In genomic region chr14:94936901-94937321, GRCh38 we compare ENCODE assay signal across 13 cellular contexts.
A peak's percentile ranks its signal among the peaks of the same experiment; 100 is the strongest.
DNase-seq lines count a peak whose midpoint lies in the region; ATAC-seq and TF ChIP-seq lines count a peak whose summit lies in the region.
"Had no signal": no experiment of that assay in that cellular context is flagged by ENCODE, and none has a peak within 500 bp of the region (broad histone marks: within the 10 kb centered on the region; RNA-seq: fewer than 3 reads in every experiment).

No MANE protein-coding gene starts in this region.

- H3K36me3 ChIP-seq in heart left ventricle (no peaks in the 10 kb centered on the region), ovary (no peaks in the 10 kb centered on the region), urinary bladder (ENCODE audit: insufficient read depth) (no peaks in the 10 kb centered on the region)

- H3K9me3 ChIP-seq in heart left ventricle (no peaks in the 10 kb centered on the region), ovary (no peaks in the 10 kb centered on the region)

- WGBS in heart left ventricle, 4 donors = 33 to 40% (median 37%) methylated on average over 4 to 16 of the region's 16 CpGs
- 1 to 7% (median 2%) methylated on average over 13 to 16 of the region's 16 CpGs for WGBS in ovary, 3 donors
- 23% methylated on average over 16 of the region's 16 CpGs for WGBS in urinary bladder

- intact Hi-C loops in heart left ventricle (cut with DNase I) = no loop called here
- intact Hi-C loops in ovary (cut with DNase I) = no loop called here

- TF ChIP-seq CTCF in heart left ventricle (IDR thresholded peaks at IDR 0.05) (no peak), ovary (IDR thresholded peaks at IDR 0.05) (no peak), GM13977 (IDR thresholded peaks at IDR 0.05; ENCODE audit: extremely low read depth, insufficient read depth, missing control alignments) (no peak)

- H3K4me3 ChIP-seq in heart left ventricle (peak overlapping the region in 9 of 12 donors; percentile 20 to 49 (median 35)), ovary (peak overlapping the region; percentile 25), urinary bladder (ENCODE audit: low read depth, low read length) (no peak overlapping the region)

- H3K27ac ChIP-seq in heart left ventricle (peak overlapping the region in 9 of 12 donors; percentile 13 to 92 (median 52)), ovary (peak overlapping the region in 1 of 2 donors; percentile 47), urinary bladder (ENCODE audit: low read depth) (peak overlapping the region; percentile 38)
- H3K27ac ChIP-seq: 22Rv1 had no signal

- TF ChIP-seq EP300 in ovary (IDR thresholded peaks at IDR 0.05) = no peak

- in situ Hi-C loops in GM13977 (cut with MboI; ENCODE audit: low pct_unique_long_range_greater_than_20kb, low sequenced_read_pairs, unreplicated experiment) = no loop called here

- DNase-seq in DMS 273 (lab: John Stamatoyannopoulos, UW; ENCODE audit: unreplicated experiment) (peak; percentile 71), DMS 273 treated with DMSO at 0.1 percent for 48 hours (lab: John Stamatoyannopoulos, UW) (no peak), heart left ventricle (peak; percentile 31 to 71 (median 42)), ovary (peak; percentile 48 to 83 (median 72)), GM13977 (ENCODE audit: low spot score) (no peak)
- no peak for DNase-seq in activated CD4-positive, alpha-beta T cell treated with anti-CD3 and anti-CD28 coated beads, Interleukin-2, amount 50 U/mL, for 48 hours
- DNase-seq: activated CD8-positive, alpha-beta memory T cell treated with anti-CD3 and anti-CD28 coated beads, Interleukin-2, amount 50 U/mL, for 48 hours; NCI-H226; stimulated activated naive B cell treated with anti-CD40 and anti-IgM and Interleukin-4, amounts not matched to agents 10 μg/mL and 1 μg/mL and 100 μg/mL, for 72 hours had no signal

- H3K4me1 ChIP-seq in heart left ventricle = peaks cover 0 to 14% (median 8%) of the 10 kb centered on the region in 12 donors
- peaks cover 9% of the 10 kb centered on the region for H3K4me1 ChIP-seq in ovary (ENCODE audit: insufficient read depth)
- H3K4me1 ChIP-seq in urinary bladder (ENCODE audit: insufficient read depth) = no peaks in the 10 kb centered on the region

- ATAC-seq in heart left ventricle = peak in 3 of 4 donors; percentile 22 to 64 (median 42)
- ATAC-seq in HG03460 (IDR thresholded peaks at IDR 0.05; ENCODE audit: unreplicated experiment) = no peak
- ATAC-seq: Panc1; stimulated activated naive B cell treated with anti-CD40 and anti-IgM and Interleukin-4, amounts not matched to agents 10 μg/mL and 1 μg/mL and 100 μg/mL, for 72 hours had no signal

- TF ChIP-seq POLR2A in heart left ventricle (IDR thresholded peaks at IDR 0.05) (no peak), ovary (IDR thresholded peaks at IDR 0.05) (no peak)

- H3K27me3 ChIP-seq in heart left ventricle (peaks cover 0 to 4% (median 0%) of the 10 kb centered on the region in 9 donors), ovary (no peaks in the 10 kb centered on the region)

Comparison
In these comparisons a context has a peak if more than half of its experiments do, and no peak if none do; other contexts are left out.
1. DNase-seq: peak in DMS 273 (single experiment), heart left ventricle (5 of 5) and ovary (5 of 5); none in DMS 273 treated with DMSO at 0.1 percent for 48 hours (single experiment), activated CD4-positive, alpha-beta T cell treated with anti-CD3 and anti-CD28 coated beads, Interleukin-2, amount 50 U/mL, for 48 hours (0 of 2) and GM13977 (single experiment).